Comparison of ENCODE assay signal across 11 cellular contexts in the genomic region with DNA sequence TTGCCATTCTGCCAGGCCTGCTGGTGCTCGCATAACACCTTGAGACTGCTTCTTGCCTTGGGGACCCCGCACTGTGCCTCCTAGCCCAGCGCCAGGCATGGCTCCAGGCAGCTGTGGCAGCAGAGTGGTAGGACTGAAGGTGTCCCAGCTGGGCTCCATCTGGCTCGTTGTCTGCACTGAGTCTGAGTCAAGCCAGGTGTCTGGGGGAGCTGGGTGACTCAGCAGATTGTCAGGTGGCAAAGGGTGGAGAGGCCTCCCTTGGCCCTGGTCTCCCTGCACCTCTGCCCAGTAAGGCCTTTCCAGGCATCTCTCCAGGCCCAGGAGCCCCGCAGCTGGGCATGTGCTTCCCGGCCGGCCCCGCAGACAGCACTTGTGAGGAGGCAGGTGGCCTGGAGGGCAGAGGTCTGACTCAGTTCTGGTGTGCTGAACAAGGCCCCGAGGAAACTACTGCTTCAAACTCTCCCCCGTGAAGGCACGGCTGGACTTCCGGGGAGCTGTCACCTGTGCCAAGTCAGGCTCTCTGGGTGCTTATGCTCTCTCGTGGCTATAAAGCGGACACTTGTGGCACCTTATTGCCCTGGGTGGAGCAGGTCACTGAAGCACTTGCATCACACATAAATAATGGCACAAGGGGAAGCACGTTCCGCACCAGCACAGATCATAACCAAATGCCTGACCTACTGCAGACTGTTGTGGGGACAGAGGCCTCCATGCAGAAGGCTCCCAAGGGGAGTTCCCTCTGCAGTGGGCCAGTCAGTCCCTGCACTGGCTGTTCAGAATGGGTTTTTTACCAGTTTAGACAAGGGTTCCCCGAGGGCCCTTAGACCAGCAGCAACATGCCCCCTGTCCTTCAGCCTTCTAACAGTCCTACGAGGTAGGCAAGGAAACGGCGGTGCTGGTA. TPM values are rescaled to one million over a fixed set of nuclear protein-coding genes. Genes with fewer than 3 reads are reported as not detected.
A peak's percentile ranks its signal among the peaks of the same experiment; 100 is the strongest.
DNase-seq lines count a peak whose midpoint lies in the region; FAIRE-seq and TF ChIP-seq lines count a peak whose summit lies in the region.
"Had no signal": no experiment of that assay in that cellular context is flagged by ENCODE, and none has a peak within 500 bp of the region (broad histone marks: within the 10 kb centered on the region; RNA-seq: fewer than 3 reads in every experiment).

No MANE protein-coding gene starts in this region.

- DNase-seq in H4 (ENCODE audit: low spot score) (peak; percentile 53), NCI-H2196 treated with DMSO at 0.1 percent for 48 hours (lab: John Stamatoyannopoulos, UW; ENCODE audit: unreplicated experiment) (peak; percentile 46), endodermal cell (peak; percentile 55), small intestine (peak; percentile 75), NCI-H1092 treated with DMSO at 0.1 percent for 48 hours (lab: John Stamatoyannopoulos, UW) (no peak), frontal cortex (ENCODE audit: low spot score in 2 of 2) (no peak), NCI-H2227 (lab: John Stamatoyannopoulos, UW; ENCODE audit: unreplicated experiment) (no peak)
- DNase-seq: activated CD4-positive, alpha-beta memory T cell treated with anti-CD3 and anti-CD28 coated beads, Interleukin-2, amount 10 ng/mL, durations not matched to agents 7 days and 5 days; adrenal gland; ovary had no signal

- FAIRE-seq in small intestine (lab: Jason Lieb, UNC) (no peak), frontal cortex (lab: Jason Lieb, UNC) (no peak)

- H3K4me3 ChIP-seq in endodermal cell (ENCODE audit: low read length): no peak overlapping the region
- no peak overlapping the region for H3K4me3 ChIP-seq in small intestine (ENCODE audit: low read depth in 1 of 2, low read length in 2 of 2)
- H3K4me3 ChIP-seq: adrenal gland, ovary, SJSA1 had no signal

- no peak for TF ChIP-seq CTCF in endodermal cell (conservative IDR thresholded peaks at IDR 0.05)

- H3K27me3 ChIP-seq in endodermal cell (ENCODE audit: control insufficient read depth, insufficient read depth, low read length, poor library complexity, severe bottlenecking) (no peaks in the 10 kb centered on the region), small intestine (ENCODE audit: control insufficient read depth in 2 of 2, insufficient read depth in 2 of 2, low read length in 2 of 2) (no peaks in the 10 kb centered on the region)
- H3K27me3 ChIP-seq: adrenal gland, ovary, SJSA1 had no signal

- no peak overlapping the region for H3K4me3 Mint-ChIP-seq in endodermal cell
- H3K4me3 Mint-ChIP-seq: activated CD4-positive, alpha-beta memory T cell treated with anti-CD3 and anti-CD28 coated beads, Interleukin-2, amount 10 ng/mL, durations not matched to agents 7 days and 5 days had no signal

- H3K9me3 ChIP-seq in endodermal cell (ENCODE audit: control insufficient read depth, low read length): no peaks in the 10 kb centered on the region
- H3K9me3 ChIP-seq in small intestine (ENCODE audit: control insufficient read depth, low read depth): no peaks in the 10 kb centered on the region
- H3K9me3 ChIP-seq: adrenal gland, ovary, SJSA1 had no signal

- WGBS in endodermal cell (ENCODE audit: insufficient coverage in 1 of 2, insufficient read length in 1 of 2), 2 experiments: 93 to 94% methylated on average over 14 to 20 of the region's 20 CpGs
- WGBS in small intestine, 3 donors: 47 to 78% (median 61%) methylated on average over 20 of the region's 20 CpGs

- H3K27ac ChIP-seq in endodermal cell (ENCODE audit: low read depth, low read length) (no peak overlapping the region), small intestine (ENCODE audit: low read depth in 1 of 2, low read length in 1 of 2) (peak overlapping the region; percentile 38 to 65)
- H3K27ac ChIP-seq: adrenal gland, ovary, SJSA1 had no signal

- H3K9ac ChIP-seq in endodermal cell (ENCODE audit: extremely low read depth, low read length, poor library complexity, severe bottlenecking): no peak overlapping the region

- no peaks in the 10 kb centered on the region for H3K36me3 Mint-ChIP-seq in endodermal cell (ENCODE audit: low read depth)

- no peaks in the 10 kb centered on the region for H3K9me3 Mint-ChIP-seq in endodermal cell
- H3K9me3 Mint-ChIP-seq: activated CD4-positive, alpha-beta memory T cell treated with anti-CD3 and anti-CD28 coated beads, Interleukin-2, amount 10 ng/mL, durations not matched to agents 7 days and 5 days had no signal

- H3K4me1 Mint-ChIP-seq in endodermal cell: peaks cover 10% of the 10 kb centered on the region
- H3K4me1 Mint-ChIP-seq: activated CD4-positive, alpha-beta memory T cell treated with anti-CD3 and anti-CD28 coated beads, Interleukin-2, amount 10 ng/mL, durations not matched to agents 7 days and 5 days had no signal

- H3K36me3 ChIP-seq in endodermal cell (ENCODE audit: control insufficient read depth, insufficient read depth, low read length) (no peaks in the 10 kb centered on the region), small intestine (ENCODE audit: control insufficient read depth in 2 of 2, insufficient read depth in 2 of 2, low read length in 2 of 2) (no peaks in the 10 kb centered on the region)
- H3K36me3 ChIP-seq: adrenal gland, ovary, SJSA1 had no signal

- no peak overlapping the region for H3K27ac Mint-ChIP-seq in endodermal cell
- H3K27ac Mint-ChIP-seq: activated CD4-positive, alpha-beta memory T cell treated with anti-CD3 and anti-CD28 coated beads, Interleukin-2, amount 10 ng/mL, durations not matched to agents 7 days and 5 days had no signal

- no peaks in the 10 kb centered on the region for H3K4me1 ChIP-seq in endodermal cell (ENCODE audit: control insufficient read depth, insufficient read depth, low read length)
- peaks cover 0 to 13% of the 10 kb centered on the region in 2 donors for H3K4me1 ChIP-seq in small intestine (ENCODE audit: control insufficient read depth in 2 of 2, insufficient read depth in 1 of 2, low read depth in 1 of 2, low read length in 1 of 2)
- H3K4me1 ChIP-seq: adrenal gland had no signal

- peaks cover 6% of the 10 kb centered on the region for H3K27me3 Mint-ChIP-seq in endodermal cell (ENCODE audit: insufficient read depth)

RNA-seq across cellular contexts. Expression of gene FOXC1, which starts 27.5 kb away (rescaled TPM):
- 4.8 and 4.9 TPM in 2 replicates for total RNA-seq in H4 (2014; rRNA removed; shearing (Covaris generic))
- total RNA-seq in endodermal cell: 10 to 100 TPM in 1 of 2 donors, 1 to 10 TPM in 1; 7.1 to 10.1 TPM
- 2.5 TPM for polyA plus RNA-seq in endodermal cell (2013, experiment 1 of 2)
- polyA plus RNA-seq in endodermal cell (2013, experiment 2 of 2): 2.4 TPM
- polyA plus RNA-seq in small intestine: 1 to 10 TPM in 1 of 3 donors, under 1 TPM in 1, not detected in 1; 0.27 to 3.1 TPM
- 4.1 TPM for total RNA-seq in frontal cortex

Comparison
In these comparisons a context has a peak if more than half of its experiments do, and no peak if none do; other contexts are left out.
1. DNase-seq: peak in H4 (single experiment), NCI-H2196 treated with DMSO at 0.1 percent for 48 hours (single experiment), endodermal cell (single experiment) and small intestine (single experiment); none in NCI-H1092 treated with DMSO at 0.1 percent for 48 hours (single experiment), frontal cortex (0 of 2) and NCI-H2227 (single experiment).